18 cellular contexts compared by ENCODE assay signal in the genomic region with DNA sequence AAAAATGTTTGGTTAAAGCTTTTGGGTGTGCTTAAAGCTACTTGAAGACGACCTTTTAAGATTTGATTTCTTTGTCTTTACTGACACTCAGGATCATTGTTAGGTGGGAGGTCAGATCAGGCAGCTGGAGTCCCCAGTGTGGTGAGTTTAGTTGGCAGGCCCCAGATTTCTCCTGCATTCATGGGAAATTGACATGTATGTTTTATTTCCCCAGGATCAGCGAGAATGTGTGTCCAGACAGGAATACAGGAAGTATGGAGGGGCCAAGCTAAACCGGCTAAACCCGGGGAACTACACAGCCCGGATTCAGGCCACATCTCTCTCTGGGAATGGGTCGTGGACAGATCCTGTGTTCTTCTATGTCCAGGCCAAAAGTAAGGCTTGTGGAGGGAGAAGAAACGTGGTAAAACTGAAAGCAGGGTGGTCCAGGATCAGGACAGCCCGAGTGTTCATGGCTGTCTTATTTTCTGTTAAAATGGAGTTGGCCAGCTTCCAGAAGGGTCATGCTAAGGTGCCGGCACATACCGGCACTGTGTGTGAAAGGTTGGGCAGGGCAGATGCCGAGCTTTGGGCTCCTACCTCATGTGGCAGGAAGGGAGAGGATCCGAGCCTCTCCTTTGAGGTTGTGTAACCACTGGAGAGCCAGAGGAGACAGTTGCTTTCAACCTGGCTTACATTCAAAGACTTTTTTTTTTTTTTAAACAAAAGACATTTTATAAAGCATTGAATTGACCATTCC.
DNase-seq lines count a peak whose midpoint lies in the region; ATAC-seq and TF ChIP-seq lines count a peak whose summit lies in the region.
"Had no signal": no experiment of that assay in that cellular context is flagged by ENCODE, and none has a peak within 500 bp of the region (broad histone marks: within the 10 kb centered on the region; RNA-seq: fewer than 3 reads in every experiment).

No MANE protein-coding gene starts in this region.

- H3K4me1 ChIP-seq in rectal smooth muscle tissue (ENCODE audit: control insufficient read depth, insufficient read depth, low read length): peaks cover 12% of the 10 kb centered on the region

- no peak for TF ChIP-seq CTCF in choroid plexus epithelial cell (conservative IDR thresholded peaks at IDR 0.05; ENCODE audit: low read depth, low read length)

- DNase-seq in NCI-H226 (peak; percentile 21), choroid plexus epithelial cell (ENCODE audit: low read depth) (peak; percentile 66), iris pigment epithelial cell (ENCODE audit: low read depth) (peak; percentile 64), NCI-H446 treated with DMSO at 0.1 percent for 48 hours (lab: John Stamatoyannopoulos, UW) (no peak), SW480 (ENCODE audit: low spot score) (no peak)
- DNase-seq: activated CD4-positive, alpha-beta T cell treated with anti-CD3 and anti-CD28 coated beads, Interleukin-2, amount 50 U/mL, for 1 hour; activated naive CD8-positive, alpha-beta T cell treated with anti-CD3 and anti-CD28 coated beads, Interleukin-2, amount 10 ng/mL, durations not matched to agents 7 days and 5 days; activated T-cell treated with anti-CD3 and anti-CD28 coated beads, Interleukin-2, amount 50 U/mL, for 4 hours; CD4-positive, CD25-positive, alpha-beta regulatory T cell; cerebellar nuclear complex; glutamatergic neuron; NCI-H2107; NCI-H774; pancreas; stimulated activated naive CD4-positive, alpha-beta T cell treated with Interleukin-2 at 50 U/mL for 16 hours had no signal

- H3K9ac ChIP-seq in rectal smooth muscle tissue (ENCODE audit: low read length): no peak overlapping the region

- H3K27me3 ChIP-seq in rectal smooth muscle tissue (ENCODE audit: control insufficient read depth, insufficient read depth, low read length): no peaks in the 10 kb centered on the region
- H3K27me3 ChIP-seq: pancreas had no signal

- H3K36me3 ChIP-seq in rectal smooth muscle tissue (ENCODE audit: control insufficient read depth, insufficient read depth, low read length): peaks cover 29% of the 10 kb centered on the region

- peak overlapping the region; percentile 26 for H3K27ac ChIP-seq in rectal smooth muscle tissue (ENCODE audit: low read depth, low read length)

- H3K4me3 ChIP-seq in choroid plexus epithelial cell (ENCODE audit: low read depth, low read length): no peak overlapping the region
- H3K4me3 ChIP-seq in rectal smooth muscle tissue (ENCODE audit: low read length): no peak overlapping the region
- H3K4me3 ChIP-seq: pancreas had no signal

- ATAC-seq in HG03108 (IDR thresholded peaks at IDR 0.05; ENCODE audit: unreplicated experiment) (no peak), GM21367 (IDR thresholded peaks at IDR 0.05; ENCODE audit: unreplicated experiment) (no peak)
- ATAC-seq: activated T-cell treated with anti-CD3 and anti-CD28 coated beads, Interleukin-2, amount 50 U/mL, for 4 hours had no signal

Comparison
In these comparisons a context has a peak if more than half of its experiments do, and no peak if none do; other contexts are left out.
1. DNase-seq: peak in NCI-H226 (single experiment), choroid plexus epithelial cell (single experiment) and iris pigment epithelial cell (single experiment); none in NCI-H446 treated with DMSO at 0.1 percent for 48 hours (single experiment) and SW480 (single experiment).